26 cellular contexts compared by ENCODE assay signal in genomic region chr4:177356921-177357320, GRCh38.
"Had no signal": no experiment of that assay in that cellular context is flagged by ENCODE, and none has a peak within 500 bp of the region (broad histone marks: within the 10 kb centered on the region; RNA-seq: fewer than 3 reads in every experiment).

No MANE protein-coding gene starts in this region.

- H3K36me3 ChIP-seq: colonic mucosa, heart right ventricle, left lung, lower lobe of right lung, right lobe of liver, stomach, thyroid gland, upper lobe of left lung, vagina had no signal

- H3K4me1 ChIP-seq: colonic mucosa, heart right ventricle, left lung, lower lobe of right lung, right lobe of liver, stomach, thyroid gland, upper lobe of left lung, vagina had no signal

- H3K9me3 ChIP-seq: colonic mucosa, heart right ventricle, left lung, lower lobe of right lung, mucosa of descending colon, right lobe of liver, stomach, thyroid gland, upper lobe of left lung, vagina had no signal

- H3K27me3 ChIP-seq: colonic mucosa, heart right ventricle, left lung, right lobe of liver, stomach, thyroid gland, upper lobe of left lung, vagina had no signal

- ATAC-seq: heart right ventricle; left lung; lower lobe of right lung; mucosa of descending colon; natural killer cell treated with Interleukin-12 subunit alpha and Interleukin-12 subunit beta and Interleukin-15 and Interleukin-18, amount 100 ng/mL, for 72 hours; right lobe of liver; stimulated activated memory B cell treated with anti-CD40 and anti-IgM and Interleukin-4, amounts not matched to agents 10 μg/mL and 1 μg/mL and 100 μg/mL, for 72 hours had no signal

- H3K4me3 ChIP-seq: colonic mucosa, heart right ventricle, left lung, lower lobe of right lung, mucosa of descending colon, right lobe of liver, skin epidermis, stomach, thyroid gland, upper lobe of left lung, vagina had no signal

- H3K27ac ChIP-seq: colonic mucosa, heart right ventricle, left lung, lower lobe of right lung, right lobe of liver, skin epidermis, stomach, thyroid gland, upper lobe of left lung, vagina had no signal

- DNase-seq: activated CD4-positive, alpha-beta memory T cell treated with anti-CD3 and anti-CD28 coated beads for 36 hours; activated CD4-positive, alpha-beta T cell treated with anti-CD3 and anti-CD28 coated beads, Interleukin-2, amount 10 ng/mL, durations not matched to agents 24 days and 14 days; activated CD4-positive, CD25-positive, alpha-beta regulatory T cell treated with anti-CD3 and anti-CD28 coated beads, Interleukin-2, amount 50 U/mL, for 72 hours; activated CD8-positive, alpha-beta memory T cell treated with anti-CD3 and anti-CD28 coated beads, Interleukin-2, amount 50 U/mL, for 48 hours; activated gamma-delta T cell; activated naive CD4-positive, alpha-beta T cell treated with anti-CD3 and anti-CD28 coated beads, Interleukin-2, amount 10 ng/mL, durations not matched to agents 7 days and 5 days; activated T-cell treated with anti-CD3 and anti-CD28 coated beads, Interleukin-2, amount 50 U/mL, for 24 hours; amniotic stem cell; colonic mucosa; effector CD8-positive, alpha-beta T cell; foreskin melanocyte; heart right ventricle; left lung; lower lobe of right lung; mucosa of descending colon; right lobe of liver; stimulated activated CD4-positive, alpha-beta T cell treated with anti-CD3 and anti-CD28 coated beads, Interleukin-4, amount 100 ng/mL, for 4 hours; stimulated activated CD8-positive, alpha-beta memory T cell treated with anti-CD3 and anti-CD28 coated beads, Interleukin-4, amount 100 ng/mL, for 48 hours; stomach; T-helper 2 cell; thyroid gland; upper lobe of left lung had no signal
